Comparison of ENCODE assay signal across 25 cellular contexts in the genomic region with DNA sequence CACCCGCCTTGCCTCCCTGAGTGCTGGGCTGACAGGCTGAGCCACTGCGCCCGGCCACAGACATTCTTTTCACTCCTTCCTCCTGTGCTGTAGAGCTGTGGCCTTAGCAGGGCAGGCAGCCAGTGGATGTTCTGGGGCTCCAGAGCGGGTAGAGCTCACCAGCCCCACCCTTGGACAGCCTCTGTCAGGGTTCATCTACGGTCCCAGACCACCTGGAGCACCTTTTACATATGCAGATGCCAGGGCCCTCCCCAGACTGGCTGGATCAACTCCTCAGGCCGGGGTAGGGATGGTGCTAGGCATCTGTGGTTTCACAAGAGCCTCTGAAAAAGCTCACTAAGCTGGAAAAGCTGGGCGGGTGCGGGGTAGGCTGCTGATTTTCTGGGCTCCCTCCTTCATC. TPM values are rescaled to one million over a fixed set of nuclear protein-coding genes. Genes with fewer than 3 reads are reported as not detected.
"Had no signal": no experiment of that assay in that cellular context is flagged by ENCODE, and none has a peak within 500 bp of the region (broad histone marks: within the 10 kb centered on the region; RNA-seq: fewer than 3 reads in every experiment).

No MANE protein-coding gene starts in this region.

- H3K9ac ChIP-seq: parathyroid adenoma had no signal

- H2AFZ ChIP-seq: parathyroid adenoma had no signal

- H3K4me3 ChIP-seq: body of pancreas, colonic mucosa, psoas muscle, sigmoid colon, stomach, thyroid gland, upper lobe of left lung had no signal

- DNase-seq: activated CD4-positive, alpha-beta T cell treated with anti-CD3 and anti-CD28 coated beads for 36 hours; activated CD4-positive, CD25-positive, alpha-beta regulatory T cell; activated CD8-positive, alpha-beta memory T cell treated with anti-CD3 and anti-CD28 coated beads, Interleukin-2, amount 10 ng/mL, durations not matched to agents 7 days and 5 days; activated CD8-positive, alpha-beta T cell treated with anti-CD3 and anti-CD28 coated beads, Interleukin-2, amount 10 ng/mL, durations not matched to agents 7 days and 5 days; activated naive CD8-positive, alpha-beta T cell treated with anti-CD3 and anti-CD28 coated beads, Interleukin-2, amount 50 U/mL, for 24 hours; activated T-cell treated with anti-CD3 and anti-CD28 coated beads, Interleukin-2, amount 50 U/mL, for 48 hours; body of pancreas; colonic mucosa; effector CD8-positive, alpha-beta T cell; immature natural killer cell; naive B cell; nephron progenitor cell; sigmoid colon; small intestine; stimulated activated CD4-positive, alpha-beta T cell treated with anti-CD3 and anti-CD28 coated beads, Interleukin-1b, Interleukin-23, amount 100 ng/mL, for 48 hours; stimulated activated CD4-positive, alpha-beta T cell treated with anti-CD3 and anti-CD28 coated beads, Interleukin-4, amount 100 ng/mL, for 4 hours; stimulated activated CD8-positive, alpha-beta memory T cell treated with anti-CD3 and anti-CD28 coated beads, Interleukin-4, amount 100 ng/mL, for 48 hours; stimulated activated naive B cell treated with anti-CD40 and anti-IgM and Interleukin-4, amounts not matched to agents 10 μg/mL and 1 μg/mL and 100 μg/mL, for 72 hours; stomach; thyroid gland; upper lobe of left lung had no signal

- H3K27me3 ChIP-seq: body of pancreas, colonic mucosa, sigmoid colon, stomach, thyroid gland, upper lobe of left lung had no signal

- H3K27ac ChIP-seq: body of pancreas, colonic mucosa, epithelial cell of prostate, parathyroid adenoma, psoas muscle, sigmoid colon, stomach, thyroid gland, upper lobe of left lung had no signal

- H3K36me3 ChIP-seq: colonic mucosa had no signal

- ATAC-seq: activated CD4-positive, alpha-beta T cell treated with anti-CD3 and anti-CD28 coated beads for 36 hours; activated CD8-positive, alpha-beta memory T cell treated with anti-CD3 and anti-CD28 coated beads, Interleukin-2, amount 10 ng/mL, durations not matched to agents 7 days and 5 days; activated CD8-positive, alpha-beta T cell treated with anti-CD3 and anti-CD28 coated beads, Interleukin-2, amount 10 ng/mL, durations not matched to agents 7 days and 5 days; activated naive CD8-positive, alpha-beta T cell treated with anti-CD3 and anti-CD28 coated beads, Interleukin-2, amount 50 U/mL, for 24 hours; body of pancreas; psoas muscle; stimulated activated naive B cell treated with anti-CD40 and anti-IgM and Interleukin-4, amounts not matched to agents 10 μg/mL and 1 μg/mL and 100 μg/mL, for 72 hours had no signal

- H3K9me3 ChIP-seq: body of pancreas, colonic mucosa, psoas muscle, sigmoid colon, stomach, thyroid gland, upper lobe of left lung had no signal

RNA-seq across cellular contexts. Expression of a gene that starts 26.7 kb away (rescaled TPM):
- total RNA-seq: activated CD4-positive, alpha-beta T cell treated with anti-CD3 and anti-CD28 coated beads for 36 hours; activated CD8-positive, alpha-beta memory T cell treated with anti-CD3 and anti-CD28 coated beads, Interleukin-2, amount 10 ng/mL, durations not matched to agents 7 days and 5 days; activated CD8-positive, alpha-beta T cell treated with anti-CD3 and anti-CD28 coated beads, Interleukin-2, amount 10 ng/mL, durations not matched to agents 7 days and 5 days; activated T-helper 2 cell treated with anti-CD3 and anti-CD28 coated beads, Interferon-gamma antibody, Interleukin-2, Interleukin-4, amounts not matched to agents 10 μg/mL and 5 μg/mL and 100 μg/mL, durations not matched to agents 14 hours and 24 hours and 36 hours had no signal
- polyA plus RNA-seq: immature natural killer cell had no signal
